ENCODE assay signal across 1 cellular context in genomic region chr15:84822774-84823579, GRCh38.
TF ChIP-seq lines count a peak whose summit lies in the region.

No MANE protein-coding gene starts in this region.

TF ChIP-seq in GM23338, 12 proteins besides CTCF, POLR2A, EP300 and RAD21 (continued from another document):
- TF ChIP-seq ZNF462 (CRISPR knock-in tag; IDR thresholded peaks at IDR 0.05), result no peak
- TF ChIP-seq EZH2 (IDR thresholded peaks at IDR 0.05; ENCODE audit: low read depth, unreplicated experiment), result no peak
- no peak for TF ChIP-seq ZNF331 (CRISPR knock-in tag; IDR thresholded peaks at IDR 0.05; ENCODE audit: low read depth)
- no peak for TF ChIP-seq NANOG (IDR thresholded peaks at IDR 0.05; ENCODE audit: borderline replicate concordance)
- no peak for TF ChIP-seq EZH2phosphoT487 (IDR thresholded peaks at IDR 0.05; ENCODE audit: unreplicated experiment)
- TF ChIP-seq, protein P1, sequence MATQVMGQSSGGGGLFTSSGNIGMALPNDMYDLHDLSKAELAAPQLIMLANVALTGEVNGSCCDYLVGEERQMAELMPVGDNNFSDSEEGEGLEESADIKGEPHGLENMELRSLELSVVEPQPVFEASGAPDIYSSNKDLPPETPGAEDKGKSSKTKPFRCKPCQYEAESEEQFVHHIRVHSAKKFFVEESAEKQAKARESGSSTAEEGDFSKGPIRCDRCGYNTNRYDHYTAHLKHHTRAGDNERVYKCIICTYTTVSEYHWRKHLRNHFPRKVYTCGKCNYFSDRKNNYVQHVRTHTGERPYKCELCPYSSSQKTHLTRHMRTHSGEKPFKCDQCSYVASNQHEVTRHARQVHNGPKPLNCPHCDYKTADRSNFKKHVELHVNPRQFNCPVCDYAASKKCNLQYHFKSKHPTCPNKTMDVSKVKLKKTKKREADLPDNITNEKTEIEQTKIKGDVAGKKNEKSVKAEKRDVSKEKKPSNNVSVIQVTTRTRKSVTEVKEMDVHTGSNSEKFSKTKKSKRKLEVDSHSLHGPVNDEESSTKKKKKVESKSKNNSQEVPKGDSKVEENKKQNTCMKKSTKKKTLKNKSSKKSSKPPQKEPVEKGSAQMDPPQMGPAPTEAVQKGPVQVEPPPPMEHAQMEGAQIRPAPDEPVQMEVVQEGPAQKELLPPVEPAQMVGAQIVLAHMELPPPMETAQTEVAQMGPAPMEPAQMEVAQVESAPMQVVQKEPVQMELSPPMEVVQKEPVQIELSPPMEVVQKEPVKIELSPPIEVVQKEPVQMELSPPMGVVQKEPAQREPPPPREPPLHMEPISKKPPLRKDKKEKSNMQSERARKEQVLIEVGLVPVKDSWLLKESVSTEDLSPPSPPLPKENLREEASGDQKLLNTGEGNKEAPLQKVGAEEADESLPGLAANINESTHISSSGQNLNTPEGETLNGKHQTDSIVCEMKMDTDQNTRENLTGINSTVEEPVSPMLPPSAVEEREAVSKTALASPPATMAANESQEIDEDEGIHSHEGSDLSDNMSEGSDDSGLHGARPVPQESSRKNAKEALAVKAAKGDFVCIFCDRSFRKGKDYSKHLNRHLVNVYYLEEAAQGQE (IDR thresholded peaks at IDR 0.05; ENCODE audit: unreplicated experiment), result no peak
- TF ChIP-seq POLR2AphosphoS5 (IDR thresholded peaks at IDR 0.05; ENCODE audit: low read depth), result no peak
- no peak for TF ChIP-seq ETS1 (IDR thresholded peaks at IDR 0.05)
TF ChIP-seq in GM23338: peak in this region for 0.
